Comparison of ENCODE assay signal across 35 cellular contexts in genomic region chr14:57578427-57579220, GRCh38.
DNase-seq lines count a peak whose midpoint lies in the region; ATAC-seq and TF ChIP-seq lines count a peak whose summit lies in the region.
"Had no signal": no experiment of that assay in that cellular context is flagged by ENCODE, and none has a peak within 500 bp of the region (broad histone marks: within the 10 kb centered on the region; RNA-seq: fewer than 3 reads in every experiment).

No MANE protein-coding gene starts in this region.

- H3K4me3 Mint-ChIP-seq in naive thymus-derived CD8-positive, alpha-beta T cell: no peak overlapping the region
- H3K4me3 Mint-ChIP-seq: activated CD4-positive, alpha-beta memory T cell treated with anti-CD3 and anti-CD28 coated beads, Interleukin-2, amount 10 ng/mL, durations not matched to agents 7 days and 5 days; activated naive CD4-positive, alpha-beta T cell treated with anti-CD3 and anti-CD28 coated beads, Interleukin-2, amount 10 ng/mL, durations not matched to agents 7 days and 5 days; activated T-helper 17 cell treated with anti-CD3 and anti-CD28 coated beads, Interleukin-2, amount 50 U/mL, for 72 hours; CD8-positive, alpha-beta memory T cell; endodermal cell; H9; nephron progenitor cell had no signal

- no peaks in the 10 kb centered on the region for H3K9me3 ChIP-seq in body of pancreas
- H3K9me3 ChIP-seq: adrenal gland, heart right ventricle, tibial artery, vagina had no signal

- POLR2A ChIA-PET in naive thymus-derived CD8-positive, alpha-beta T cell (lab: Charles Lee): no interaction called here

- peaks cover 4 to 16% (median 6%) of the 10 kb centered on the region in 3 donors for H3K36me3 Mint-ChIP-seq in naive thymus-derived CD8-positive, alpha-beta T cell
- H3K36me3 Mint-ChIP-seq: activated naive CD4-positive, alpha-beta T cell treated with anti-CD3 and anti-CD28 coated beads, Interleukin-2, amount 10 ng/mL, durations not matched to agents 7 days and 5 days; CD8-positive, alpha-beta memory T cell had no signal

- H3K4me3 ChIP-seq in body of pancreas: no peak overlapping the region
- H3K4me3 ChIP-seq: adrenal gland, heart right ventricle, PC-9, tibial artery, vagina had no signal

- DNase-seq in DMS79 (lab: John Stamatoyannopoulos, UW) (peak; percentile 23), NCI-H1694 treated with DMSO at 0.1 percent for 48 hours (lab: John Stamatoyannopoulos, UW) (peak; percentile 28), NCI-H69 (lab: John Stamatoyannopoulos, UW) (peak; percentile 86), kidney glomerular epithelial cell (lab: John Stamatoyannopoulos, UW) (peak; percentile 81), body of pancreas (no peak)
- no peak for DNase-seq in stimulated activated CD4-positive, alpha-beta T cell treated with anti-CD3 and anti-CD28 coated beads, Interleukin-15, amount 100 ng/mL, for 24 hours
- DNase-seq in naive thymus-derived CD8-positive, alpha-beta T cell: no peak
- DNase-seq: activated CD4-positive, alpha-beta memory T cell treated with anti-CD3 and anti-CD28 coated beads, Interleukin-2, amount 10 ng/mL, durations not matched to agents 7 days and 5 days; activated CD4-positive, alpha-beta T cell treated with anti-CD3 and anti-CD28 coated beads for 1 hour; activated CD8-positive, alpha-beta memory T cell treated with anti-CD3 and anti-CD28 coated beads, Interleukin-2, amount 50 U/mL, for 48 hours; activated naive CD4-positive, alpha-beta T cell treated with anti-CD3 and anti-CD28 coated beads, Interleukin-2, amount 10 ng/mL, durations not matched to agents 7 days and 5 days; adrenal gland; brain microvascular endothelial cell; CD8-positive, alpha-beta memory T cell; cerebellar nuclear complex; dermis blood vessel endothelial cell; DMS153; endodermal cell; foreskin fibroblast; H9; heart right ventricle; Kasumi-1; kidney; MV-4-11; NCI-H187; NCI-H446 treated with DMSO at 0.1 percent for 48 hours; nephron progenitor cell; PC-9; stimulated activated CD4-positive, alpha-beta T cell treated with anti-CD3 and anti-CD28 coated beads, Interleukin-4, amount 100 ng/mL, for 4 hours; tibial artery had no signal

- ATAC-seq in body of pancreas: no peak
- no peak for ATAC-seq in HG02623 (IDR thresholded peaks at IDR 0.05; ENCODE audit: unreplicated experiment)
- ATAC-seq in naive thymus-derived CD8-positive, alpha-beta T cell: no peak
- ATAC-seq: activated T-helper 17 cell treated with anti-CD3 and anti-CD28 coated beads, Interleukin-2, amount 50 U/mL, for 72 hours; esophagus mucosa; heart right ventricle; Right ventricle myocardium inferior had no signal

- intact Hi-C loops in body of pancreas (cut with DNase I): no loop called here

- no peaks in the 10 kb centered on the region for H3K4me1 Mint-ChIP-seq in naive thymus-derived CD8-positive, alpha-beta T cell
- H3K4me1 Mint-ChIP-seq: activated CD4-positive, alpha-beta memory T cell treated with anti-CD3 and anti-CD28 coated beads, Interleukin-2, amount 10 ng/mL, durations not matched to agents 7 days and 5 days; activated naive CD4-positive, alpha-beta T cell treated with anti-CD3 and anti-CD28 coated beads, Interleukin-2, amount 10 ng/mL, durations not matched to agents 7 days and 5 days; activated T-helper 17 cell treated with anti-CD3 and anti-CD28 coated beads, Interleukin-2, amount 50 U/mL, for 72 hours; CD8-positive, alpha-beta memory T cell had no signal

- H3K36me3 ChIP-seq in body of pancreas (replicated peaks in 1 of 2; ENCODE audit: insufficient read depth in 1 of 2, low read depth in 2 of 2): no peaks in the 10 kb centered on the region
- H3K36me3 ChIP-seq: adrenal gland, brain microvascular endothelial cell, heart right ventricle, tibial artery, vagina had no signal

- no peak for TF ChIP-seq POLR2A in body of pancreas (IDR thresholded peaks at IDR 0.05)

- no peaks in the 10 kb centered on the region for H3K27me3 ChIP-seq in body of pancreas
- H3K27me3 ChIP-seq: adrenal gland, brain microvascular endothelial cell, heart right ventricle, tibial artery, vagina had no signal

- peaks cover 0 to 8% (median 0%) of the 10 kb centered on the region in 9 donors for H3K9me3 Mint-ChIP-seq in naive thymus-derived CD8-positive, alpha-beta T cell
- H3K9me3 Mint-ChIP-seq: activated CD4-positive, alpha-beta memory T cell treated with anti-CD3 and anti-CD28 coated beads, Interleukin-2, amount 10 ng/mL, durations not matched to agents 7 days and 5 days; activated naive CD4-positive, alpha-beta T cell treated with anti-CD3 and anti-CD28 coated beads, Interleukin-2, amount 10 ng/mL, durations not matched to agents 7 days and 5 days; endodermal cell; H9; nephron progenitor cell had no signal

- no peak overlapping the region for H3K27ac Mint-ChIP-seq in naive thymus-derived CD8-positive, alpha-beta T cell
- H3K27ac Mint-ChIP-seq: activated CD4-positive, alpha-beta memory T cell treated with anti-CD3 and anti-CD28 coated beads, Interleukin-2, amount 10 ng/mL, durations not matched to agents 7 days and 5 days; activated naive CD4-positive, alpha-beta T cell treated with anti-CD3 and anti-CD28 coated beads, Interleukin-2, amount 10 ng/mL, durations not matched to agents 7 days and 5 days; activated T-helper 17 cell treated with anti-CD3 and anti-CD28 coated beads, Interleukin-2, amount 50 U/mL, for 72 hours; CD8-positive, alpha-beta memory T cell; endodermal cell; H9; nephron progenitor cell had no signal

- H3K27ac ChIP-seq in body of pancreas: no peak overlapping the region
- H3K27ac ChIP-seq: adrenal gland, brain microvascular endothelial cell, heart right ventricle, PC-9, tibial artery, vagina had no signal

- TF ChIP-seq CTCF in body of pancreas (IDR thresholded peaks at IDR 0.05): no peak

- 67 to 75% methylated on average over 8 of the region's 8 CpGs for WGBS in body of pancreas, 2 donors

- no peaks in the 10 kb centered on the region for H3K27me3 Mint-ChIP-seq in naive thymus-derived CD8-positive, alpha-beta T cell
- H3K27me3 Mint-ChIP-seq: activated CD4-positive, alpha-beta memory T cell treated with anti-CD3 and anti-CD28 coated beads, Interleukin-2, amount 10 ng/mL, durations not matched to agents 7 days and 5 days; activated naive CD4-positive, alpha-beta T cell treated with anti-CD3 and anti-CD28 coated beads, Interleukin-2, amount 10 ng/mL, durations not matched to agents 7 days and 5 days; CD8-positive, alpha-beta memory T cell had no signal

- H3K4me1 ChIP-seq in body of pancreas: no peaks in the 10 kb centered on the region
- H3K4me1 ChIP-seq: adrenal gland, heart right ventricle, tibial artery, vagina had no signal

Comparison
In these comparisons a context has a peak if more than half of its experiments do, and no peak if none do; other contexts are left out.
1. DNase-seq: peak in DMS79 (single experiment), NCI-H1694 treated with DMSO at 0.1 percent for 48 hours (single experiment), NCI-H69 (single experiment) and kidney glomerular epithelial cell (single experiment); none in stimulated activated CD4-positive, alpha-beta T cell treated with anti-CD3 and anti-CD28 coated beads, Interleukin-15, amount 100 ng/mL, for 24 hours (single experiment), body of pancreas (0 of 4) and naive thymus-derived CD8-positive, alpha-beta T cell (0 of 10).